In genomic region chr20:871948-872347, GRCh38 we compare ENCODE assay signal across 30 cellular contexts. TPM values are rescaled to one million over a fixed set of nuclear protein-coding genes. Genes with fewer than 3 reads are reported as not detected.
"Had no signal": no experiment of that assay in that cellular context is flagged by ENCODE, and none has a peak within 500 bp of the region (broad histone marks: within the 10 kb centered on the region; RNA-seq: fewer than 3 reads in every experiment).

No MANE protein-coding gene starts in this region.

- DNase-seq: stimulated activated CD4-positive, alpha-beta T cell treated with anti-CD3 and anti-CD28 coated beads, Interleukin-2, amount 100 ng/mL, for 48 hours; stimulated activated CD4-positive, alpha-beta T cell treated with anti-CD3 and anti-CD28 coated beads, Interleukin-4, amount 100 ng/mL, for 1 hour; stimulated activated CD4-positive, alpha-beta T cell treated with anti-CD3 and anti-CD28 coated beads, Interleukin-4, amount 100 ng/mL, for 24 hours; stimulated activated CD4-positive, alpha-beta T cell treated with anti-CD3 and anti-CD28 coated beads, Interleukin-4, amount 100 ng/mL, for 4 hours; stimulated activated CD8-positive, alpha-beta memory T cell treated with anti-CD3 and anti-CD28 coated beads, Interleukin-4, amount 100 ng/mL, for 48 hours; stimulated activated naive B cell treated with anti-CD40 and anti-IgM and Interleukin-4, amounts not matched to agents 10 μg/mL and 1 μg/mL and 100 μg/mL, for 72 hours; stimulated activated naive CD4-positive, alpha-beta T cell; stimulated activated naive CD4-positive, alpha-beta T cell treated with Interleukin-2 at 50 U/mL for 16 hours; stimulated activated naive CD8-positive, alpha-beta T cell treated with anti-CD3 and anti-CD28 coated beads, Interleukin-15, amount 100 ng/mL, for 72 hours; stimulated activated naive CD8-positive, alpha-beta T cell treated with anti-CD3 and anti-CD28 coated beads, Interleukin-15, Interleukin-2, amounts not matched to agents 100 U/mL and 50 U/mL, for 24 hours; stomach; substantia nigra; testis; thyroid gland; tibial artery; transverse colon; trophoblast cell; upper lobe of left lung; upper lobe of right lung; uterus had no signal

- FAIRE-seq: urothelium cell line had no signal

- H3K4me1 Mint-ChIP-seq: stimulated activated naive CD8-positive, alpha-beta T cell treated with anti-CD3 and anti-CD28 coated beads, Interleukin-15, amount 100 ng/mL, for 72 hours had no signal

- H3K27me3 ChIP-seq: suprapubic skin, testis, thyroid gland, tibial nerve, upper lobe of left lung, upper lobe of right lung, uterus, vagina had no signal

- H3K36me3 Mint-ChIP-seq: stimulated activated memory B cell treated with anti-CD40 and anti-IgM and Interleukin-4, amounts not matched to agents 10 μg/mL and 1 μg/mL and 100 μg/mL, for 72 hours; stimulated activated naive B cell treated with anti-CD40 and anti-IgM and Interleukin-4, amounts not matched to agents 10 μg/mL and 1 μg/mL and 100 μg/mL, for 72 hours; type B pancreatic cell had no signal

- H3K27ac Mint-ChIP-seq: stimulated activated effector memory CD8-positive, alpha-beta T cell treated with anti-CD3 and anti-CD28 coated beads, Interleukin-12 subunit alpha, Interleukin-12 subunit beta, amount 100 ng/mL, for 72 hours; stimulated activated memory B cell treated with anti-CD40 and anti-IgM and Interleukin-4, amounts not matched to agents 10 μg/mL and 1 μg/mL and 100 μg/mL, for 72 hours; stimulated activated naive B cell treated with anti-CD40 and anti-IgM and Interleukin-4, amounts not matched to agents 10 μg/mL and 1 μg/mL and 100 μg/mL, for 72 hours; stimulated activated naive CD8-positive, alpha-beta T cell treated with anti-CD3 and anti-CD28 coated beads, Interleukin-15, Interleukin-2, amounts not matched to agents 100 ng/mL and 50 ng/mL, for 24 hours; type B pancreatic cell had no signal

- H3K4me3 Mint-ChIP-seq: stimulated activated effector memory CD8-positive, alpha-beta T cell treated with anti-CD3 and anti-CD28 coated beads, Interleukin-12 subunit alpha, Interleukin-12 subunit beta, amount 100 ng/mL, for 72 hours; stimulated activated memory B cell treated with anti-CD40 and anti-IgM and Interleukin-4, amounts not matched to agents 10 μg/mL and 1 μg/mL and 100 μg/mL, for 72 hours; stimulated activated naive B cell treated with anti-CD40 and anti-IgM and Interleukin-4, amounts not matched to agents 10 μg/mL and 1 μg/mL and 100 μg/mL, for 72 hours; stimulated activated naive CD8-positive, alpha-beta T cell treated with anti-CD3 and anti-CD28 coated beads, Interleukin-15, amount 100 ng/mL, for 72 hours; stimulated activated naive CD8-positive, alpha-beta T cell treated with anti-CD3 and anti-CD28 coated beads, Interleukin-15, Interleukin-2, amounts not matched to agents 100 ng/mL and 50 ng/mL, for 24 hours; type B pancreatic cell had no signal

- H3K9me3 Mint-ChIP-seq: stimulated activated effector memory CD8-positive, alpha-beta T cell treated with anti-CD3 and anti-CD28 coated beads, Interleukin-12 subunit alpha, Interleukin-12 subunit beta, amount 100 ng/mL, for 72 hours; stimulated activated memory B cell treated with anti-CD40 and anti-IgM and Interleukin-4, amounts not matched to agents 10 μg/mL and 1 μg/mL and 100 μg/mL, for 72 hours; stimulated activated naive B cell treated with anti-CD40 and anti-IgM and Interleukin-4, amounts not matched to agents 10 μg/mL and 1 μg/mL and 100 μg/mL, for 72 hours; stimulated activated naive CD8-positive, alpha-beta T cell treated with anti-CD3 and anti-CD28 coated beads, Interleukin-15, amount 100 ng/mL, for 72 hours; stimulated activated naive CD8-positive, alpha-beta T cell treated with anti-CD3 and anti-CD28 coated beads, Interleukin-15, Interleukin-2, amounts not matched to agents 100 ng/mL and 50 ng/mL, for 24 hours; type B pancreatic cell had no signal

- H3K27me3 Mint-ChIP-seq: stimulated activated naive CD8-positive, alpha-beta T cell treated with anti-CD3 and anti-CD28 coated beads, Interleukin-15, amount 100 ng/mL, for 72 hours had no signal

- H3K9me3 ChIP-seq: stomach, suprapubic skin, testis, thoracic aorta, thyroid gland, tibial artery, tibial nerve, transverse colon, upper lobe of left lung, upper lobe of right lung, uterus, vagina had no signal

- H3K4me1 ChIP-seq: stomach, testis, thyroid gland, tibial artery, tibial nerve, transverse colon, upper lobe of left lung, upper lobe of right lung, uterus, vagina had no signal

- H3K4me3 ChIP-seq: stomach, suprapubic skin, testis, thoracic aorta, thyroid gland, tibial artery, tibial nerve, transverse colon, upper lobe of left lung, upper lobe of right lung, uterus, vagina had no signal

- H3K36me3 ChIP-seq: stomach, suprapubic skin, thoracic aorta, thyroid gland, tibial artery, tibial nerve, transverse colon, upper lobe of left lung, upper lobe of right lung, uterus, vagina had no signal

- ATAC-seq: stimulated activated effector memory CD8-positive, alpha-beta T cell treated with anti-CD3 and anti-CD28 coated beads, Interleukin-12 subunit alpha, Interleukin-12 subunit beta, amount 100 ng/mL, for 72 hours; stimulated activated memory B cell treated with anti-CD40 and anti-IgM and Interleukin-4, amounts not matched to agents 10 μg/mL and 1 μg/mL and 100 μg/mL, for 72 hours; stimulated activated naive B cell treated with anti-CD40 and anti-IgM and Interleukin-4, amounts not matched to agents 10 μg/mL and 1 μg/mL and 100 μg/mL, for 72 hours; stimulated activated naive CD8-positive, alpha-beta T cell treated with anti-CD3 and anti-CD28 coated beads, Interleukin-15, amount 100 ng/mL, for 72 hours; stimulated activated naive CD8-positive, alpha-beta T cell treated with anti-CD3 and anti-CD28 coated beads, Interleukin-15, Interleukin-2, amounts not matched to agents 100 U/mL and 50 U/mL, for 24 hours; upper lobe of right lung had no signal

- H3K27ac ChIP-seq: stomach, suprapubic skin, testis, thoracic aorta, thyroid gland, tibial artery, tibial nerve, transverse colon, upper lobe of left lung, upper lobe of right lung, uterus, vagina had no signal

RNA-seq across cellular contexts. Expression of gene ANGPT4, which starts 44.2 kb away (rescaled TPM):
- total RNA-seq: temporal lobe had no signal
